In the genomic region with DNA sequence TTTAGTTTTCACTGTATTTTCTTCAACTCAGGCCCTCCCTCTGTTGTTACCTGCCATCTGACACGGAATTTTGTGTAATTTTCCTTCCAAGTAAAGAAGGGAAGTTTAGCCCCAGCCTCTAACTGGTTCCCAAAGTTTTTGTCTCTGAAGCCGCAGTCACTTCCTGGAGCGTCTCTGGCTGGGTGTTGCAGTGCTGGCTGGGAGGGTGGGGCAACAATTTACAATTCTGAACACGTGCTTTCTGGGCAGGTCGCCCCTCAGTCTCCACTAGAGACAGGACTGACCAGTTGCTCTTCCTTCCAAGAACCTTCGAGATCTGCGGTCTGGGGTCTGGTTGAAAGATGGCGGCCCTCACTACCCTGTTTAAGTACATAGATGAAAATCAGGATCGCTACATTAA, we compare ENCODE assay signal across 9 cellular contexts. TPM values are rescaled to one million over a fixed set of nuclear protein-coding genes. Genes with fewer than 3 reads are reported as not detected.
DNase-seq lines count a peak whose midpoint lies in the region; ATAC-seq, FAIRE-seq and TF ChIP-seq lines count a peak whose summit lies in the region.
"Had no signal": no experiment of that assay in that cellular context is flagged by ENCODE, and none has a peak within 500 bp of the region (broad histone marks: within the 10 kb centered on the region; RNA-seq: fewer than 3 reads in every experiment).

No MANE protein-coding gene starts in this region.

- peak overlapping the region; percentile 5; the same call in 1 of the 2 replicates for H3K4me2 ChIP-seq in HepG2 (ENCODE audit: low read depth, low read length)

- no peak for TF ChIP-seq RAD21 in HepG2 (CRISPR knock-in tag; IDR thresholded peaks at IDR 0.05)

- BruUV-seq in HepG2 (replicated peaks; lab: Mats Ljungman, UMichigan), result no TSS peak

- H3K4me3 ChIP-seq in AG10803 (ENCODE audit: low read length) (peak overlapping the region; percentile 45), HepG2 (replicated peaks in 1 of 3; ENCODE audit: insufficient read depth in 1 of 3, low read depth in 2 of 3, low read length in 3 of 3) (no peak overlapping the region)

- peaks cover 32% of the 10 kb centered on the region for H3K79me2 ChIP-seq in HepG2 (ENCODE audit: insufficient read depth, low read length)

- ATAC-seq in HG03378 (IDR thresholded peaks at IDR 0.05; ENCODE audit: unreplicated experiment) (peak; percentile 41), HepG2 (no peak)
- peak; percentile 54 for ATAC-seq in central memory CD8-positive, alpha-beta T cell (replicated peaks; ENCODE audit: extremely low read depth, poor library complexity, severe bottlenecking)
- peak; percentile 63 for ATAC-seq in stimulated activated memory B cell treated with anti-CD40 and anti-IgM and Interleukin-4, amounts not matched to agents 10 μg/mL and 1 μg/mL and 100 μg/mL, for 72 hours

- no peak overlapping the region for H2AFZ ChIP-seq in HepG2 (ENCODE audit: low read length)

- WGBS in HepG2 (ENCODE audit: low lambda C conversion rate), result 91% methylated on average over 9 of the region's 9 CpGs

- in situ Hi-C loops in HepG2 (cut with HindIII; ENCODE audit: extremely low pct_ligation_motif_present, low pct_unique_long_range_greater_than_20kb), result loop anchor here (5.0 to 25.0 kb wide), 2 partner anchors 43 to 312 kb away; no protein-coding TSS in a partner anchor

- H3K36me3 ChIP-seq in HepG2 (replicated peaks in 1 of 2; ENCODE audit: control insufficient read depth in 1 of 2, insufficient read depth in 2 of 2, low read length in 2 of 2), result peaks cover 12 to 30% of the 10 kb centered on the region in 2 experiments

- DNase-seq in AG10803 (ENCODE audit: low read depth), result peak; percentile 33
- DNase-seq in GM19239 (ENCODE audit: insufficient read length, low spot score), result peak; percentile 66
- DNase-seq in T-helper 2 cell treated with Interferon-gamma antibody and Interleukin-4, amounts not matched to agents 5 μg/mL and 100 μg/mL, for 36 hours (ENCODE audit: low spot score), result peak; percentile 60
- DNase-seq in central memory CD8-positive, alpha-beta T cell (ENCODE audit: low spot score in 2 of 2), result peak in 1 of 2 donors; percentile 28
- DNase-seq in HepG2 (ENCODE audit: low spot score), result no peak
- DNase-seq in OCI-M2 (lab: John Stamatoyannopoulos, UW; ENCODE audit: unreplicated experiment), result no peak

- TF ChIP-seq EP300 in HepG2 (IDR thresholded peaks at IDR 0.05; ENCODE audit: low read depth in 2 of 2, low read length in 2 of 2), result no peak
- TF ChIP-seq EP300 in HepG2 (CRISPR knock-in tag; IDR thresholded peaks at IDR 0.05; ENCODE audit: borderline replicate concordance), result no peak

- TF ChIP-seq POLR2A in HepG2 (IDR thresholded peaks at IDR 0.05; ENCODE audit: insufficient read depth in 1 of 2, low read depth in 2 of 2, low read length in 2 of 2), result no peak

- FAIRE-seq in GM19239 (lab: Jason Lieb, UNC) (peak; percentile 97), HepG2 (lab: Jason Lieb, UNC) (no peak)
- FAIRE-seq: G401.6 had no signal

- peaks cover 40% of the 10 kb centered on the region for H3K4me1 Mint-ChIP-seq in T-helper 2 cell treated with Interferon-gamma antibody and Interleukin-4, amounts not matched to agents 5 μg/mL and 100 μg/mL, for 36 hours (ENCODE audit: low read depth)
- peaks cover 49% of the 10 kb centered on the region for H3K4me1 Mint-ChIP-seq in central memory CD8-positive, alpha-beta T cell
- peaks cover 54% of the 10 kb centered on the region for H3K4me1 Mint-ChIP-seq in stimulated activated memory B cell treated with anti-CD40 and anti-IgM and Interleukin-4, amounts not matched to agents 10 μg/mL and 1 μg/mL and 100 μg/mL, for 72 hours

- peaks cover 46% of the 10 kb centered on the region for H3K36me3 Mint-ChIP-seq in T-helper 2 cell treated with Interferon-gamma antibody and Interleukin-4, amounts not matched to agents 5 μg/mL and 100 μg/mL, for 36 hours (ENCODE audit: low read depth)
- H3K36me3 Mint-ChIP-seq in central memory CD8-positive, alpha-beta T cell (ENCODE audit: insufficient read depth), result peaks cover 42% of the 10 kb centered on the region
- H3K36me3 Mint-ChIP-seq in stimulated activated memory B cell treated with anti-CD40 and anti-IgM and Interleukin-4, amounts not matched to agents 10 μg/mL and 1 μg/mL and 100 μg/mL, for 72 hours, result peaks cover 23% of the 10 kb centered on the region

- peaks cover 5% of the 10 kb centered on the region for H3K27me3 Mint-ChIP-seq in T-helper 2 cell treated with Interferon-gamma antibody and Interleukin-4, amounts not matched to agents 5 μg/mL and 100 μg/mL, for 36 hours (ENCODE audit: low read depth)
- no peaks in the 10 kb centered on the region for H3K27me3 Mint-ChIP-seq in central memory CD8-positive, alpha-beta T cell
- H3K27me3 Mint-ChIP-seq in stimulated activated memory B cell treated with anti-CD40 and anti-IgM and Interleukin-4, amounts not matched to agents 10 μg/mL and 1 μg/mL and 100 μg/mL, for 72 hours, result no peaks in the 10 kb centered on the region

- intact Hi-C loops in HepG2 (cut with micrococcal nuclease; ENCODE audit: unreplicated experiment), result loop anchor here (5.0 kb wide), 2 partner anchors 98 to 352 kb away; a partner anchor contains a TSS

- peak overlapping the region; percentile 95 for H3K27ac Mint-ChIP-seq in T-helper 2 cell treated with Interferon-gamma antibody and Interleukin-4, amounts not matched to agents 5 μg/mL and 100 μg/mL, for 36 hours
- H3K27ac Mint-ChIP-seq in central memory CD8-positive, alpha-beta T cell (ENCODE audit: low read depth), result peak overlapping the region; percentile 91
- peak overlapping the region; percentile 94 for H3K27ac Mint-ChIP-seq in stimulated activated memory B cell treated with anti-CD40 and anti-IgM and Interleukin-4, amounts not matched to agents 10 μg/mL and 1 μg/mL and 100 μg/mL, for 72 hours

- no peak for TF ChIP-seq CTCF in AG10803 (conservative IDR thresholded peaks at IDR 0.05; ENCODE audit: low read length)
- TF ChIP-seq CTCF in HepG2 (CRISPR knock-in tag; IDR thresholded peaks at IDR 0.05), result no peak

- peak overlapping the region; percentile 89 for H3K4me3 Mint-ChIP-seq in T-helper 2 cell treated with Interferon-gamma antibody and Interleukin-4, amounts not matched to agents 5 μg/mL and 100 μg/mL, for 36 hours
- H3K4me3 Mint-ChIP-seq in central memory CD8-positive, alpha-beta T cell, result peak overlapping the region; percentile 83
- peak overlapping the region; percentile 85 for H3K4me3 Mint-ChIP-seq in stimulated activated memory B cell treated with anti-CD40 and anti-IgM and Interleukin-4, amounts not matched to agents 10 μg/mL and 1 μg/mL and 100 μg/mL, for 72 hours

- peaks cover 4% of the 10 kb centered on the region; the same call in 1 of the 2 replicates for H4K20me1 ChIP-seq in HepG2 (ENCODE audit: insufficient read depth, low read length)

- no peaks in the 10 kb centered on the region for H3K9me3 Mint-ChIP-seq in T-helper 2 cell treated with Interferon-gamma antibody and Interleukin-4, amounts not matched to agents 5 μg/mL and 100 μg/mL, for 36 hours
- no peaks in the 10 kb centered on the region for H3K9me3 Mint-ChIP-seq in central memory CD8-positive, alpha-beta T cell
- no peaks in the 10 kb centered on the region for H3K9me3 Mint-ChIP-seq in stimulated activated memory B cell treated with anti-CD40 and anti-IgM and Interleukin-4, amounts not matched to agents 10 μg/mL and 1 μg/mL and 100 μg/mL, for 72 hours

- peaks cover 34% of the 10 kb centered on the region for H3K4me1 ChIP-seq in HepG2 (ENCODE audit: insufficient read depth, low read length)

- H3K9me3 ChIP-seq in HepG2 (ENCODE audit: low read length), result no peaks in the 10 kb centered on the region

- H3K9ac ChIP-seq in HepG2 (ENCODE audit: insufficient read depth, low read depth, low read length), result peak overlapping the region; percentile 13; the same call in 1 of the 2 replicates

- CTCF ChIA-PET in HepG2 (lab: Yijun Ruan, JAX; ENCODE audit: low intra/inter-chr PET ratio, low total read pairs), result no interaction called here

- no peak overlapping the region for H3K27ac ChIP-seq in HepG2 (ENCODE audit: extremely low read length, insufficient read depth, low read length)

- POLR2A ChIA-PET in HepG2 (lab: Yijun Ruan, JAX), result no interaction called here

- H3K27me3 ChIP-seq in HepG2 (ENCODE audit: control insufficient read depth in 1 of 2, insufficient read depth in 2 of 2, low read length in 2 of 2), result no peaks in the 10 kb centered on the region; a peak in 1 of 5 replicates

RNA-seq across cellular contexts. Expression of a gene that starts 3.5 kb away (rescaled TPM):
- 80.8 and 113 TPM in 2 replicates for total RNA-seq in HepG2 (2016; rRNA removed; fragmentation: Illumina TruSeq; extraction: Trizol)
- 12.2 and 13.4 TPM in 2 replicates for total RNA-seq in HepG2 (2016; cell fraction: cytosol; rRNA removed; fragmentation: Illumina TruSeq; extraction: Trizol; ENCODE audit: low read depth)
- 85.5 and 98.8 TPM in 2 replicates for total RNA-seq in HepG2 (2016; cell fraction: insoluble cytoplasmic fraction; rRNA removed; fragmentation: Illumina TruSeq; extraction: Trizol)
- 37.4 and 39.0 TPM in 2 replicates for total RNA-seq in HepG2 (2016; cell fraction: membrane; rRNA removed; fragmentation: Illumina TruSeq; extraction: Trizol)
- total RNA-seq in HepG2 (2016; cell fraction: nucleus; rRNA removed; fragmentation: Illumina TruSeq; extraction: Trizol), result 61.8 and 61.9 TPM in 2 replicates
- 64.7 and 76.8 TPM in 2 replicates for polyA plus RNA-seq in HepG2 (2011; rRNA removed)
- 52.3 and 57.1 TPM in 2 replicates for polyA plus RNA-seq in HepG2 (2011; cell fraction: cytosol; rRNA removed)
- polyA plus RNA-seq in HepG2 (2011; cell fraction: nucleus; rRNA removed), result 127 and 143 TPM in 2 replicates
- 75.2 and 103 TPM in 2 replicates for polyA plus RNA-seq in HepG2 (2012)
- 13.8 and 14.5 TPM in 2 replicates for polyA plus RNA-seq in HepG2 (2016; cell fraction: cytosol; fragmentation: Illumina TruSeq; extraction: Trizol; ENCODE audit: low read depth)
- polyA plus RNA-seq in HepG2 (2016; cell fraction: insoluble cytoplasmic fraction; fragmentation: Illumina TruSeq; extraction: Trizol; ENCODE audit: low read depth), result 114 and 122 TPM in 2 replicates
- polyA plus RNA-seq in HepG2 (2016; cell fraction: membrane; fragmentation: Illumina TruSeq; extraction: Trizol; ENCODE audit: low read depth), result 27.7 and 28.4 TPM in 2 replicates
- 129 and 136 TPM in 2 replicates for polyA plus RNA-seq in HepG2 (2016; cell fraction: nucleus; fragmentation: Illumina TruSeq; extraction: Trizol; ENCODE audit: insufficient read depth, low read depth)
- 70.0 and 79.1 TPM in 2 replicates for polyA minus RNA-seq in HepG2 (2011; rRNA and poly(A)+ RNA removed; ENCODE audit: low replicate concordance)
- 45.9 and 46.8 TPM in 2 replicates for polyA minus RNA-seq in HepG2 (2011; cell fraction: cytosol; rRNA and poly(A)+ RNA removed)
- 76.7 and 91.4 TPM in 2 replicates for polyA minus RNA-seq in HepG2 (2011; cell fraction: nucleus; rRNA and poly(A)+ RNA removed)

RNA-seq across cellular contexts. Expression of a gene that starts 34.7 kb away (rescaled TPM):
- not detected in 2 replicates for total RNA-seq in HepG2 (2016; rRNA removed; fragmentation: Illumina TruSeq; extraction: Trizol)
- total RNA-seq in HepG2 (2016; cell fraction: cytosol; rRNA removed; fragmentation: Illumina TruSeq; extraction: Trizol; ENCODE audit: low read depth), result not detected in 2 replicates
- 0.06 TPM in 1 of 2 replicates, not detected in the other for total RNA-seq in HepG2 (2016; cell fraction: insoluble cytoplasmic fraction; rRNA removed; fragmentation: Illumina TruSeq; extraction: Trizol)
- not detected in 2 replicates for total RNA-seq in HepG2 (2016; cell fraction: membrane; rRNA removed; fragmentation: Illumina TruSeq; extraction: Trizol)
- not detected in 2 replicates for total RNA-seq in HepG2 (2016; cell fraction: nucleus; rRNA removed; fragmentation: Illumina TruSeq; extraction: Trizol)
- 0.01 and 0.13 TPM in 2 replicates for polyA plus RNA-seq in HepG2 (2011; rRNA removed)
- polyA plus RNA-seq in HepG2 (2011; cell fraction: cytosol; rRNA removed), result 0.03 TPM in 1 of 2 replicates, not detected in the other
- polyA plus RNA-seq in HepG2 (2011; cell fraction: nucleus; rRNA removed), result 0.08 and 0.45 TPM in 2 replicates
- 0.07 TPM in 1 of 2 replicates, not detected in the other for polyA plus RNA-seq in HepG2 (2012)
- polyA plus RNA-seq in HepG2 (2016; cell fraction: cytosol; fragmentation: Illumina TruSeq; extraction: Trizol; ENCODE audit: low read depth), result not detected in 2 replicates
- not detected in 2 replicates for polyA plus RNA-seq in HepG2 (2016; cell fraction: insoluble cytoplasmic fraction; fragmentation: Illumina TruSeq; extraction: Trizol; ENCODE audit: low read depth)
- not detected in 2 replicates for polyA plus RNA-seq in HepG2 (2016; cell fraction: membrane; fragmentation: Illumina TruSeq; extraction: Trizol; ENCODE audit: low read depth)
- polyA plus RNA-seq in HepG2 (2016; cell fraction: nucleus; fragmentation: Illumina TruSeq; extraction: Trizol; ENCODE audit: insufficient read depth, low read depth), result 0.25 TPM in 1 of 2 replicates, not detected in the other
- polyA minus RNA-seq in HepG2 (2011; rRNA and poly(A)+ RNA removed; ENCODE audit: low replicate concordance), result not detected in 2 replicates
- polyA minus RNA-seq in HepG2 (2011; cell fraction: cytosol; rRNA and poly(A)+ RNA removed), result not detected in 2 replicates
- 0.13 and 0.37 TPM in 2 replicates for polyA minus RNA-seq in HepG2 (2011; cell fraction: nucleus; rRNA and poly(A)+ RNA removed)

RNA-seq across cellular contexts. Expression of a gene that starts 42.5 kb away (rescaled TPM):
- not detected in 2 replicates for total RNA-seq in HepG2 (2016; rRNA removed; fragmentation: Illumina TruSeq; extraction: Trizol)
- not detected in 2 replicates for total RNA-seq in HepG2 (2016; cell fraction: cytosol; rRNA removed; fragmentation: Illumina TruSeq; extraction: Trizol; ENCODE audit: low read depth)
- total RNA-seq in HepG2 (2016; cell fraction: insoluble cytoplasmic fraction; rRNA removed; fragmentation: Illumina TruSeq; extraction: Trizol), result 0.09 TPM in 1 of 2 replicates, not detected in the other
- not detected in 2 replicates for total RNA-seq in HepG2 (2016; cell fraction: membrane; rRNA removed; fragmentation: Illumina TruSeq; extraction: Trizol)
- total RNA-seq in HepG2 (2016; cell fraction: nucleus; rRNA removed; fragmentation: Illumina TruSeq; extraction: Trizol), result not detected in 2 replicates
- 1.1 and 1.8 TPM in 2 replicates for polyA plus RNA-seq in HepG2 (2011; rRNA removed)
- 1.2 and 1.3 TPM in 2 replicates for polyA plus RNA-seq in HepG2 (2011; cell fraction: cytosol; rRNA removed)
- 0.43 and 0.53 TPM in 2 replicates for polyA plus RNA-seq in HepG2 (2011; cell fraction: nucleus; rRNA removed)
- 0.19 and 0.39 TPM in 2 replicates for polyA plus RNA-seq in HepG2 (2012)
- not detected in 2 replicates for polyA plus RNA-seq in HepG2 (2016; cell fraction: cytosol; fragmentation: Illumina TruSeq; extraction: Trizol; ENCODE audit: low read depth)
- polyA plus RNA-seq in HepG2 (2016; cell fraction: insoluble cytoplasmic fraction; fragmentation: Illumina TruSeq; extraction: Trizol; ENCODE audit: low read depth), result not detected in 2 replicates
- polyA plus RNA-seq in HepG2 (2016; cell fraction: membrane; fragmentation: Illumina TruSeq; extraction: Trizol; ENCODE audit: low read depth), result not detected in 2 replicates
- not detected in 2 replicates for polyA plus RNA-seq in HepG2 (2016; cell fraction: nucleus; fragmentation: Illumina TruSeq; extraction: Trizol; ENCODE audit: insufficient read depth, low read depth)
- polyA minus RNA-seq in HepG2 (2011; rRNA and poly(A)+ RNA removed; ENCODE audit: low replicate concordance), result 2.7 TPM in 1 of 2 replicates, not detected in the other
- 0.40 and 1.9 TPM in 2 replicates for polyA minus RNA-seq in HepG2 (2011; cell fraction: cytosol; rRNA and poly(A)+ RNA removed)
- polyA minus RNA-seq in HepG2 (2011; cell fraction: nucleus; rRNA and poly(A)+ RNA removed), result 0.52 and 0.75 TPM in 2 replicates

Comparison
In these comparisons a context has a peak if more than half of its experiments do, and no peak if none do; other contexts are left out.
1. DNase-seq: peak in AG10803 (single experiment), GM19239 (single experiment) and T-helper 2 cell treated with Interferon-gamma antibody and Interleukin-4, amounts not matched to agents 5 μg/mL and 100 μg/mL, for 36 hours (single experiment); none in HepG2 (single experiment) and OCI-M2 (single experiment).
2. Peak in every context shown above with its lines, with median percentiles within 50 percentile points of each other: H3K27ac Mint-ChIP-seq and H3K4me3 Mint-ChIP-seq.